ENCODE assay signal across 8 cellular contexts in the genomic region with DNA sequence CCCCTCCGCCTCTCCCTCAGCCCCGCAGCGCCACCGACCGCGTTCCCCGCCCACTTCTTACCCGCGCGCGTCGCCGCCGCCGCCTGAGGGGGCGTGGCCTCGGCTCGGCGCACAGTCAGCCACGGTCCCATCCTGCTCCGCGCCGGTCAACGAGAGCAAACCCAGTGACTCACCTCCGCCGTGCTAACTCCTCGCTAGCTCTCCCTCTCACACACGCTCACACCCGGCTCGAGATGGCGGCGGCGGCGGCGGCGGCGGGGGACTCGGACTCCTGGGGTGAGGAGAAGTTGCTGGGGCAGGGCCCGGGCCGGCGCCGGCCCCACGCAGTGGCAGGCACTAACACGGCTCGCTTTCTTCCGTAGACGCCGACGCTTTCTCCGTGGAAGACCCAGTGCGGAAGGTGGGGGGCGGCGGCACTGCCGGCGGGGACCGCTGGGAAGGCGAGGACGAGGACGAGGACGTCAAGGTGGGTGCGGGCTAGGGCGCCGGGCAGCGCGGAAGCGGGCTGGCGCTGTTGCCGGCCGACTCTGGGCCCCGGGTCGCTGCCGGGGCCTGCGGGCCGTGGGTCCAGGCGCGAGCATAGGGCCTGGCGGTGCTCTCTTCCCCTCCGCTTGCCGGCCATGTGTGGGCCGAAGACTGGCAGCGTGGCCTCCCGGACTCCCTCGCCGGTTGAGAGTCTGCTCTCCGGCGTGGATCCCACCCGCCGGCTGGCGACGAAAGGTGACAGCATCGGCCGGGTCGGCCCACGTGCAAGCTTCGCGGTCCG. TPM values are rescaled to one million over a fixed set of nuclear protein-coding genes. Genes with fewer than 3 reads are reported as not detected.
DNase-seq lines count a peak whose midpoint lies in the region; ATAC-seq and TF ChIP-seq lines count a peak whose summit lies in the region.

Gene EIF3J (plus strand): TSS at position 186 of the 766 bp plus-strand sequence. CDS start 48 bp downstream, at position 234.

- peak; percentile 69 for ATAC-seq in GM21526 (IDR thresholded peaks at IDR 0.05; ENCODE audit: low FRiP score, unreplicated experiment)

- peak within 1 kb of the TSS; percentile 94 for H3K9ac ChIP-seq in mucosa of rectum (ENCODE audit: low read depth in 1 of 2, low read length in 2 of 2)

- H3K27me3 ChIP-seq in mucosa of rectum (ENCODE audit: control insufficient read depth in 2 of 2, insufficient read depth in 2 of 2, low read length in 2 of 2): no peaks in the 10 kb centered on the region

- TF ChIP-seq CTCF in epithelial cell of proximal tubule (conservative IDR thresholded peaks at IDR 0.05; ENCODE audit: low read depth, low read length): no peak

- H3K36me3 ChIP-seq in mucosa of rectum (ENCODE audit: control insufficient read depth in 2 of 2, insufficient read depth in 2 of 2, low read length in 2 of 2): peaks cover 0 to 5% of the 10 kb centered on the region in 2 donors

- H3K9me3 ChIP-seq in mucosa of rectum (ENCODE audit: control insufficient read depth in 2 of 2, low read length in 2 of 2): no peaks in the 10 kb centered on the region

- H3K27ac ChIP-seq in mucosa of rectum (ENCODE audit: low read depth in 2 of 2, low read length in 2 of 2): peak within 1 kb of the TSS; percentile 97 to 98

- H3K4me3 ChIP-seq in epithelial cell of proximal tubule (ENCODE audit: low read depth, low read length): peak within 1 kb of the TSS; percentile 82
- H3K4me3 ChIP-seq in mucosa of rectum (ENCODE audit: low read length in 2 of 2): peak within 1 kb of the TSS; percentile 89 to 96

- peak; percentile 94 for DNase-seq in DMS 273 (lab: John Stamatoyannopoulos, UW; ENCODE audit: unreplicated experiment)
- DNase-seq in HuH-7.5 (ENCODE audit: low spot score): peak; percentile 76
- DNase-seq in OCI-M1 (lab: John Stamatoyannopoulos, UW): peak; percentile 96
- DNase-seq in activated T-cell treated with anti-CD3 and anti-CD28 coated beads for 48 hours (ENCODE audit: low read depth): peak; percentile 93
- DNase-seq in epithelial cell of proximal tubule (ENCODE audit: low read depth): peak; percentile 54
- DNase-seq in stimulated activated CD8-positive, alpha-beta memory T cell treated with anti-CD3 and anti-CD28 coated beads, Interleukin-4, amount 100 ng/mL, for 4 hours (ENCODE audit: low read depth in 2 of 2, low spot score in 1 of 2): peak; percentile 84 to 91

- peaks cover 8 to 11% of the 10 kb centered on the region in 2 donors for H3K4me1 ChIP-seq in mucosa of rectum (ENCODE audit: control insufficient read depth in 2 of 2, insufficient read depth in 2 of 2, low read length in 2 of 2)

RNA-seq across cellular contexts. Expression of gene EIF3J, which starts in this region (rescaled TPM):
- 50.4 and 52.3 TPM in 2 replicates for total RNA-seq in epithelial cell of proximal tubule

Comparison
In these comparisons a context has a peak if more than half of its experiments do, and no peak if none do; other contexts are left out.
1. Peak in every context shown above with its lines: DNase-seq, ATAC-seq, H3K4me3 ChIP-seq and H3K27ac ChIP-seq.